In the genomic region with DNA sequence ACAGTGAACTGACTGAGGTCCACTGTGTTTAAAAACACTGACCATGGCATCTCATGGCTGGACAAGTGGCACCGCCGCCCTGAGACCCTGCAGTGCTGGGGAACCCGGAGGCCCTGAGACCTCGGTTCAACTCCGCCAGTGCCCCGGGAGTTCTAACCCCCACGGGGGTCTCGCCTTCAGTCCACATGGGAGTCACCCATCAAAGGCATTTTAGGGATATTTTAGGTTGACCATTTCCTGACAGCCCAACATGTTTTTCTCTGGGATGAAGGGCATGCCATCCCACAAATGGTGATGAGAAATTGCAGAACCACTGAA, we compare ENCODE assay signal across 1 cellular context.
TF ChIP-seq lines count a peak whose summit lies in the region.

No MANE protein-coding gene starts in this region.

TF ChIP-seq in liver, 16 proteins besides CTCF, POLR2A, EP300 and RAD21 (continued from another document):
- TF ChIP-seq, protein P1, sequence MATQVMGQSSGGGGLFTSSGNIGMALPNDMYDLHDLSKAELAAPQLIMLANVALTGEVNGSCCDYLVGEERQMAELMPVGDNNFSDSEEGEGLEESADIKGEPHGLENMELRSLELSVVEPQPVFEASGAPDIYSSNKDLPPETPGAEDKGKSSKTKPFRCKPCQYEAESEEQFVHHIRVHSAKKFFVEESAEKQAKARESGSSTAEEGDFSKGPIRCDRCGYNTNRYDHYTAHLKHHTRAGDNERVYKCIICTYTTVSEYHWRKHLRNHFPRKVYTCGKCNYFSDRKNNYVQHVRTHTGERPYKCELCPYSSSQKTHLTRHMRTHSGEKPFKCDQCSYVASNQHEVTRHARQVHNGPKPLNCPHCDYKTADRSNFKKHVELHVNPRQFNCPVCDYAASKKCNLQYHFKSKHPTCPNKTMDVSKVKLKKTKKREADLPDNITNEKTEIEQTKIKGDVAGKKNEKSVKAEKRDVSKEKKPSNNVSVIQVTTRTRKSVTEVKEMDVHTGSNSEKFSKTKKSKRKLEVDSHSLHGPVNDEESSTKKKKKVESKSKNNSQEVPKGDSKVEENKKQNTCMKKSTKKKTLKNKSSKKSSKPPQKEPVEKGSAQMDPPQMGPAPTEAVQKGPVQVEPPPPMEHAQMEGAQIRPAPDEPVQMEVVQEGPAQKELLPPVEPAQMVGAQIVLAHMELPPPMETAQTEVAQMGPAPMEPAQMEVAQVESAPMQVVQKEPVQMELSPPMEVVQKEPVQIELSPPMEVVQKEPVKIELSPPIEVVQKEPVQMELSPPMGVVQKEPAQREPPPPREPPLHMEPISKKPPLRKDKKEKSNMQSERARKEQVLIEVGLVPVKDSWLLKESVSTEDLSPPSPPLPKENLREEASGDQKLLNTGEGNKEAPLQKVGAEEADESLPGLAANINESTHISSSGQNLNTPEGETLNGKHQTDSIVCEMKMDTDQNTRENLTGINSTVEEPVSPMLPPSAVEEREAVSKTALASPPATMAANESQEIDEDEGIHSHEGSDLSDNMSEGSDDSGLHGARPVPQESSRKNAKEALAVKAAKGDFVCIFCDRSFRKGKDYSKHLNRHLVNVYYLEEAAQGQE (IDR thresholded peaks at IDR 0.05): no peak
- TF ChIP-seq RXRA (IDR thresholded peaks at IDR 0.05) (no peak), YY1 (IDR thresholded peaks at IDR 0.05) (no peak), EGR1 (IDR thresholded peaks at IDR 0.05; ENCODE audit: low read depth in 2 of 2) (no peak), HNF4G (IDR thresholded peaks at IDR 0.05) (no peak), JUND (IDR thresholded peaks at IDR 0.05) (no peak), FOXA1 (IDR thresholded peaks at IDR 0.05) (no peak)
- TF ChIP-seq, protein P2, sequence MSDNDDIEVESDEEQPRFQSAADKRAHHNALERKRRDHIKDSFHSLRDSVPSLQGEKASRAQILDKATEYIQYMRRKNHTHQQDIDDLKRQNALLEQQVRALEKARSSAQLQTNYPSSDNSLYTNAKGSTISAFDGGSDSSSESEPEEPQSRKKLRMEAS (IDR thresholded peaks at IDR 0.05): no peak
